29 cellular contexts compared by ENCODE assay signal in genomic region chr3:197598404-197598980, GRCh38. TPM values are rescaled to one million over a fixed set of nuclear protein-coding genes. Genes with fewer than 3 reads are reported as not detected.
DNase-seq lines count a peak whose midpoint lies in the region; ATAC-seq and TF ChIP-seq lines count a peak whose summit lies in the region.
"Had no signal": no experiment of that assay in that cellular context is flagged by ENCODE, and none has a peak within 500 bp of the region (broad histone marks: within the 10 kb centered on the region; RNA-seq: fewer than 3 reads in every experiment).

No MANE protein-coding gene starts in this region.

- H3K9me3 ChIP-seq in BLaER1 treated with 17β-estradiol and CSF1 and Interleukin-3, amounts not matched to agents 10 nM and 100 nM (replicated peaks in 1 of 11), result peaks cover 0 to 11% (median 7%) of the 10 kb centered on the region in 11 experiments; a peak in 19 of 22 replicates
- H3K9me3 ChIP-seq in uterus, result no peaks in the 10 kb centered on the region
- H3K9me3 ChIP-seq: A549, adrenal gland, body of pancreas, esophagus muscularis mucosa, heart right ventricle, MG63, suprapubic skin, upper lobe of right lung had no signal

- H3K4me2 ChIP-seq in BLaER1 treated with 17β-estradiol and CSF1 and Interleukin-3, amounts not matched to agents 10 nM and 100 nM, result peak overlapping the region in 10 of 11 experiments; percentile 88 to 100 (median 92); a peak in 16 of 22 replicates

- peaks cover 5% of the 10 kb centered on the region for H3K36me3 Mint-ChIP-seq in osteocyte (ENCODE audit: unreplicated experiment)
- H3K36me3 Mint-ChIP-seq in MCF 10A (ENCODE audit: insufficient read depth, unreplicated experiment), result peaks cover 6% of the 10 kb centered on the region
- H3K36me3 Mint-ChIP-seq: natural killer cell treated with Interleukin-12 subunit alpha and Interleukin-12 subunit beta and Interleukin-15 and Interleukin-18, amount 100 ng/mL, for 72 hours had no signal

- peaks cover 16 to 31% (median 25%) of the 10 kb centered on the region in 10 experiments; a peak in 19 of 20 replicates for H3K4me1 ChIP-seq in BLaER1 treated with 17β-estradiol and CSF1 and Interleukin-3, amounts not matched to agents 10 nM and 100 nM
- H3K4me1 ChIP-seq in uterus, result no peaks in the 10 kb centered on the region
- H3K4me1 ChIP-seq: A549, upper lobe of right lung had no signal

- no peak overlapping the region for H3K4me3 Mint-ChIP-seq in osteocyte (ENCODE audit: unreplicated experiment)
- no peak overlapping the region for H3K4me3 Mint-ChIP-seq in MCF 10A (ENCODE audit: unreplicated experiment)
- H3K4me3 Mint-ChIP-seq: activated naive CD4-positive, alpha-beta T cell treated with anti-CD3 and anti-CD28 coated beads for 36 hours; CD8-positive, alpha-beta memory T cell; central memory CD8-positive, alpha-beta T cell; dendritic cell treated with granulocyte-macrophage colony-stimulating factor and Interleukin-4, amounts not matched to agents 40 ng/mL and 50 ng/mL, for 4 days; natural killer cell treated with Interleukin-12 subunit alpha and Interleukin-12 subunit beta and Interleukin-15 and Interleukin-18, amount 100 ng/mL, for 72 hours; T-helper 17 cell had no signal

- no peaks in the 10 kb centered on the region for H3K27me3 Mint-ChIP-seq in osteocyte (ENCODE audit: unreplicated experiment)
- H3K27me3 Mint-ChIP-seq in MCF 10A (ENCODE audit: insufficient read depth, unreplicated experiment), result peaks cover 10% of the 10 kb centered on the region
- H3K27me3 Mint-ChIP-seq: CD8-positive, alpha-beta memory T cell; T-helper 17 cell had no signal

- POLR2A ChIA-PET in MCF 10A (lab: Yijun Ruan, JAX), result interaction anchor here (1.1 to 3.7 kb wide), 3 partner anchors 12 to 43 kb away, joined by 5 to 17 read pairs (median 6); partner anchors contain the start of gene BDH1

- H3K4me3 ChIP-seq in BLaER1 treated with 17β-estradiol and CSF1 and Interleukin-3, amounts not matched to agents 10 nM and 100 nM, result no peak overlapping the region
- H3K4me3 ChIP-seq in dorsolateral prefrontal cortex (peak overlapping the region in 15 of 59 donors; percentile 37 to 62 (median 51)), uterus (no peak overlapping the region)
- H3K4me3 ChIP-seq: A549, adrenal gland, body of pancreas, MG63, suprapubic skin, upper lobe of right lung had no signal

- TF ChIP-seq POLR2A in uterus (IDR thresholded peaks at IDR 0.05), result no peak

- no TSS peak for BruUV-seq in MCF 10A (replicated peaks; lab: Mats Ljungman, UMichigan)

- H3K4me1 Mint-ChIP-seq in osteocyte (ENCODE audit: unreplicated experiment) (peaks cover 13% of the 10 kb centered on the region), MCF 10A (ENCODE audit: insufficient read depth, unreplicated experiment) (no peaks in the 10 kb centered on the region)

- H3K27ac Mint-ChIP-seq in osteocyte (ENCODE audit: unreplicated experiment), result no peak overlapping the region
- H3K27ac Mint-ChIP-seq in MCF 10A (ENCODE audit: low read depth, unreplicated experiment), result no peak overlapping the region
- H3K27ac Mint-ChIP-seq: activated naive CD4-positive, alpha-beta T cell treated with anti-CD3 and anti-CD28 coated beads for 36 hours; CD8-positive, alpha-beta memory T cell; dendritic cell treated with granulocyte-macrophage colony-stimulating factor and Interleukin-4, amounts not matched to agents 40 ng/mL and 50 ng/mL, for 4 days; natural killer cell treated with Interleukin-12 subunit alpha and Interleukin-12 subunit beta and Interleukin-15 and Interleukin-18, amount 100 ng/mL, for 72 hours; T-helper 17 cell had no signal

- H3K9me3 Mint-ChIP-seq in osteocyte (ENCODE audit: unreplicated experiment) (no peaks in the 10 kb centered on the region), MCF 10A (ENCODE audit: unreplicated experiment) (no peaks in the 10 kb centered on the region)
- H3K9me3 Mint-ChIP-seq: activated naive CD4-positive, alpha-beta T cell treated with anti-CD3 and anti-CD28 coated beads for 36 hours; CD8-positive, alpha-beta memory T cell; central memory CD8-positive, alpha-beta T cell; dendritic cell treated with granulocyte-macrophage colony-stimulating factor and Interleukin-4, amounts not matched to agents 40 ng/mL and 50 ng/mL, for 4 days; natural killer cell treated with Interleukin-12 subunit alpha and Interleukin-12 subunit beta and Interleukin-15 and Interleukin-18, amount 100 ng/mL, for 72 hours had no signal

- TF ChIP-seq CTCF in dorsolateral prefrontal cortex (IDR thresholded peaks at IDR 0.05 in 54 of 56, conservative IDR thresholded peaks at IDR 0.05 in 2 of 56; ENCODE audit: low read depth in 1 of 56, partially characterized antibody in 56 of 56) (no peak), osteocyte (IDR thresholded peaks at IDR 0.05) (no peak), uterus (IDR thresholded peaks at IDR 0.05) (no peak), MCF 10A (IDR thresholded peaks at IDR 0.05; ENCODE audit: unreplicated experiment) (no peak)

- H3K27me3 ChIP-seq in BLaER1 treated with 17β-estradiol and CSF1 and Interleukin-3, amounts not matched to agents 10 nM and 100 nM, result no peaks in the 10 kb centered on the region
- H3K27me3 ChIP-seq in dorsolateral prefrontal cortex, result no peaks in the 10 kb centered on the region
- H3K27me3 ChIP-seq in uterus, result no peaks in the 10 kb centered on the region
- H3K27me3 ChIP-seq: adrenal gland, body of pancreas, esophagus muscularis mucosa, foreskin keratinocyte, heart right ventricle, MG63, suprapubic skin, upper lobe of right lung had no signal

- ATAC-seq in GM18502 (IDR thresholded peaks at IDR 0.05; ENCODE audit: poor library complexity, unreplicated experiment), result no peak

- intact Hi-C loops in dorsolateral prefrontal cortex (cut with DNase I), result loop anchor here in 1 of 2 donors (5.0 kb wide), 1 partner anchor 41 kb away; the partner anchor contains the start of gene BDH1
- intact Hi-C loops in uterus (cut with DNase I; ENCODE audit: low total_unique reads), result no loop called here
- intact Hi-C loops in MCF 10A (cut with micrococcal nuclease), result no loop called here

- DNase-seq in LHCN-M2 (ENCODE audit: low read depth), result peak; percentile 14
- DNase-seq in dorsolateral prefrontal cortex, result no peak
- peak; percentile 48 for DNase-seq in osteocyte (ENCODE audit: extremely low spot score, unreplicated experiment)
- no peak for DNase-seq in uterus
- DNase-seq in NCI-H146 (lab: John Stamatoyannopoulos, UW), result no peak
- DNase-seq in MCF 10A (ENCODE audit: unreplicated experiment), result no peak
- DNase-seq: AML-193; DMS 273 treated with DMSO at 0.1 percent for 48 hours; midbrain; NCI-H2029 treated with DMSO at 0.1 percent for 48 hours; NCI-H526; stimulated activated naive CD4-positive, alpha-beta T cell had no signal

- H4K20me1 ChIP-seq in BLaER1 treated with 17β-estradiol and CSF1 and Interleukin-3, amounts not matched to agents 10 nM and 100 nM, result peaks cover 0 to 19% (median 0%) of the 10 kb centered on the region in 11 experiments; a peak in 2 of 22 replicates

- no peak overlapping the region for H3K27ac ChIP-seq in BLaER1 treated with 17β-estradiol and CSF1 and Interleukin-3, amounts not matched to agents 10 nM and 100 nM
- H3K27ac ChIP-seq in dorsolateral prefrontal cortex (peak overlapping the region in 33 of 59 donors; percentile 40 to 93 (median 80)), uterus (no peak overlapping the region)
- H3K27ac ChIP-seq: adrenal gland, body of pancreas, suprapubic skin, upper lobe of right lung had no signal

- CTCF ChIA-PET in MCF 10A (lab: Yijun Ruan, JAX), result interaction anchor here (0.6 to 3.9 kb wide), 12 partner anchors 10 to 343 kb away, joined by 3 to 40 read pairs (median 4); no protein-coding TSS in a partner anchor

- H3K36me3 ChIP-seq in BLaER1 treated with 17β-estradiol and CSF1 and Interleukin-3, amounts not matched to agents 10 nM and 100 nM, result peaks cover 3 to 9% (median 6%) of the 10 kb centered on the region in 11 experiments; a peak in 20 of 22 replicates
- no peaks in the 10 kb centered on the region for H3K36me3 ChIP-seq in uterus
- H3K36me3 ChIP-seq: adrenal gland, MG63, upper lobe of right lung had no signal

- peak overlapping the region in 1 of 11 experiments; percentile 73; a peak in 1 of 22 replicates for H3K9ac ChIP-seq in BLaER1 treated with 17β-estradiol and CSF1 and Interleukin-3, amounts not matched to agents 10 nM and 100 nM

RNA-seq across cellular contexts. Expression of gene BDH1, which starts 42.7 kb away (rescaled TPM):
- total RNA-seq in LHCN-M2 (2014; rRNA removed) (0.29 and 0.32 TPM in 2 replicates), dorsolateral prefrontal cortex (100 to 1,000 TPM in 35 of 120 experiments, 10 to 100 TPM in 85; 52.3 to 136 (median 86.9) TPM), osteocyte (9.8 and 12.1 TPM in 2 replicates), uterus (10 to 100 TPM in 2 of 4 donors, 1 to 10 TPM in 2; 4.4 to 23.1 (median 8.6) TPM), MCF 10A (2022) (38.6 and 41.9 TPM in 2 replicates)
- 0.64 TPM for polyA plus RNA-seq in LHCN-M2 (2012)

Comparison
In these comparisons a context has a peak if more than half of its experiments do, and no peak if none do; other contexts are left out.
1. H3K27ac ChIP-seq: peak in dorsolateral prefrontal cortex (33 of 59); none in BLaER1 treated with 17β-estradiol and CSF1 and Interleukin-3, amounts not matched to agents 10 nM and 100 nM (0 of 11) and uterus (0 of 2).
2. DNase-seq: peak in LHCN-M2 (single experiment) and osteocyte (single experiment); none in dorsolateral prefrontal cortex (0 of 10), uterus (0 of 2), NCI-H146 (single experiment) and MCF 10A (single experiment).